In genomic region chr3:179655236-179655635, GRCh38 we compare ENCODE assay signal across 1 cellular context.
TF ChIP-seq lines count a peak whose summit lies in the region.

No MANE protein-coding gene starts in this region.

TF ChIP-seq in IMR-90, 13 proteins besides CTCF, POLR2A, EP300 and RAD21:
- no peak for TF ChIP-seq MAZ (IDR thresholded peaks at IDR 0.05; ENCODE audit: borderline replicate concordance, low read depth, low read length)
- TF ChIP-seq CHD1 (IDR thresholded peaks at IDR 0.05; ENCODE audit: low read depth, low read length): no peak
- TF ChIP-seq USF2 (IDR thresholded peaks at IDR 0.05; ENCODE audit: low read depth, low read length): no peak
- no peak for TF ChIP-seq BHLHE40 (IDR thresholded peaks at IDR 0.05; ENCODE audit: low read depth, low read length)
- TF ChIP-seq SMC3 (IDR thresholded peaks at IDR 0.05; ENCODE audit: low read depth, low read length): no peak
- no peak for TF ChIP-seq CEBPB (IDR thresholded peaks at IDR 0.05; ENCODE audit: low read depth, low read length)
- TF ChIP-seq ELK1 (IDR thresholded peaks at IDR 0.05; ENCODE audit: borderline replicate concordance, low read depth, low read length): no peak
- TF ChIP-seq MXI1 (IDR thresholded peaks at IDR 0.05; ENCODE audit: borderline replicate concordance, low read depth, low read length): no peak
- TF ChIP-seq RCOR1 (IDR thresholded peaks at IDR 0.05; ENCODE audit: insufficient replicate concordance, low read length): no peak
- no peak for TF ChIP-seq FOS (IDR thresholded peaks at IDR 0.05; ENCODE audit: low read depth, low read length)
- no peak for TF ChIP-seq RFX5 (IDR thresholded peaks at IDR 0.05; ENCODE audit: low read depth, low read length)
- no peak for TF ChIP-seq MAFK (IDR thresholded peaks at IDR 0.05; ENCODE audit: low read depth, low read length)
- no peak for TF ChIP-seq NFE2L2 (IDR thresholded peaks at IDR 0.05; ENCODE audit: low read depth, low read length)
